ENCODE assay signal across 1 cellular context in the genomic region with DNA sequence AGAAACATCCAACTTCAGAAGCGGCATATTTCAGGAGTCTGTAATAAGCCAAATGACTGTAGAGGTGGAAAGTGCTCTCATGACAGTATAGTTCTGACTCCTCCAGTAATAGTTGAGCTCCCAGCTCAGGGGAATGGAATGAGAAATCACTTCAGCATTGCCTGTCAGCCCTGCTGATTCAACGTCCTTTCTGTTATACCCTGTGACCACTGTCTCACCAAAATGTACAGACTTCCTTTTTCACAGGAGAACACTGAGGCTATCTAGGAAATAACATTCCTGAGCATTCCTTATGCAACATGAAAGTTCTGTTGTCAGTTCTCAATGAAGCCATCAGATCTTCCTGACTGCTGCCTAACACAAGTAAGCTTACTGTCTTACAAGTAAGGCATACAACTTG.
TF ChIP-seq lines count a peak whose summit lies in the region.

No MANE protein-coding gene starts in this region.

TF ChIP-seq in HepG2, 621 proteins besides CTCF, POLR2A, EP300 and RAD21 (continued from another document):
- TF ChIP-seq, protein P1, sequence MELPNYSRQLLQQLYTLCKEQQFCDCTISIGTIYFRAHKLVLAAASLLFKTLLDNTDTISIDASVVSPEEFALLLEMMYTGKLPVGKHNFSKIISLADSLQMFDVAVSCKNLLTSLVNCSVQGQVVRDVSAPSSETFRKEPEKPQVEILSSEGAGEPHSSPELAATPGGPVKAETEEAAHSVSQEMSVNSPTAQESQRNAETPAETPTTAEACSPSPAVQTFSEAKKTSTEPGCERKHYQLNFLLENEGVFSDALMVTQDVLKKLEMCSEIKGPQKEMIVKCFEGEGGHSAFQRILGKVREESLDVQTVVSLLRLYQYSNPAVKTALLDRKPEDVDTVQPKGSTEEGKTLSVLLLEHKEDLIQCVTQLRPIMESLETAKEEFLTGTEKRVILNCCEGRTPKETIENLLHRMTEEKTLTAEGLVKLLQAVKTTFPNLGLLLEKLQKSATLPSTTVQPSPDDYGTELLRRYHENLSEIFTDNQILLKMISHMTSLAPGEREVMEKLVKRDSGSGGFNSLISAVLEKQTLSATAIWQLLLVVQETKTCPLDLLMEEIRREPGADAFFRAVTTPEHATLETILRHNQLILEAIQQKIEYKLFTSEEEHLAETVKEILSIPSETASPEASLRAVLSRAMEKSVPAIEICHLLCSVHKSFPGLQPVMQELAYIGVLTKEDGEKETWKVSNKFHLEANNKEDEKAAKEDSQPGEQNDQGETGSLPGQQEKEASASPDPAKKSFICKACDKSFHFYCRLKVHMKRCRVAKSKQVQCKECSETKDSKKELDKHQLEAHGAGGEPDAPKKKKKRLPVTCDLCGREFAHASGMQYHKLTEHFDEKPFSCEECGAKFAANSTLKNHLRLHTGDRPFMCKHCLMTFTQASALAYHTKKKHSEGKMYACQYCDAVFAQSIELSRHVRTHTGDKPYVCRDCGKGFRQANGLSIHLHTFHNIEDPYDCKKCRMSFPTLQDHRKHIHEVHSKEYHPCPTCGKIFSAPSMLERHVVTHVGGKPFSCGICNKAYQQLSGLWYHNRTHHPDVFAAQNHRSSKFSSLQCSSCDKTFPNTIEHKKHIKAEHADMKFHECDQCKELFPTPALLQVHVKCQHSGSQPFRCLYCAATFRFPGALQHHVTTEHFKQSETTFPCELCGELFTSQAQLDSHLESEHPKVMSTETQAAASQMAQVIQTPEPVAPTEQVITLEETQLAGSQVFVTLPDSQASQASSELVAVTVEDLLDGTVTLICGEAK (IDR thresholded peaks at IDR 0.05): no peak
- TF ChIP-seq, protein P1 (CRISPR knock-in tag; IDR thresholded peaks at IDR 0.05): no peak
- TF ChIP-seq, protein P2, sequence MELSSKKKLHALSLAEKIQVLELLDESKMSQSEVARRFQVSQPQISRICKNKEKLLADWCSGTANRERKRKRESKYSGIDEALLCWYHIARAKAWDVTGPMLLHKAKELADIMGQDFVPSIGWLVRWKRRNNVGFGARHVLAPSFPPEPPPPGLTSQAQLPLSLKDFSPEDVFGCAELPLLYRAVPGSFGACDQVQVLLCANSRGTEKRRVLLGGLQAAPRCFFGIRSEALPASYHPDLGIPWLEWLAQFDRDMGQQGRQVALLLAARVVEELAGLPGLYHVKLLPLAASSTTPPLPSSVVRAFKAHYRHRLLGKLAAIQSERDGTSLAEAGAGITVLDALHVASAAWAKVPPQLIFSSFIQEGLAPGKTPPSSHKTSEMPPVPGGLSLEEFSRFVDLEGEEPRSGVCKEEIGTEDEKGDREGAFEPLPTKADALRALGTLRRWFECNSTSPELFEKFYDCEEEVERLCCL (CRISPR knock-in tag; IDR thresholded peaks at IDR 0.05; ENCODE audit: borderline replicate concordance): no peak
- TF ChIP-seq ZNF772 (CRISPR knock-in tag; IDR thresholded peaks at IDR 0.05) (no peak), SAP130 (CRISPR knock-in tag; IDR thresholded peaks at IDR 0.05; ENCODE audit: low read depth) (no peak), NAIF1 (CRISPR knock-in tag; IDR thresholded peaks at IDR 0.05; ENCODE audit: borderline replicate concordance) (no peak), MBD4 (IDR thresholded peaks at IDR 0.05; ENCODE audit: borderline replicate concordance, low read length) (no peak), ATRX (CRISPR knock-in tag; IDR thresholded peaks at IDR 0.05; ENCODE audit: borderline replicate concordance) (no peak), MTF1 (CRISPR knock-in tag; IDR thresholded peaks at IDR 0.05) (no peak)
